8 cellular contexts compared by ENCODE assay signal in genomic region chr20:35600176-35600995, GRCh38. TPM values are rescaled to one million over a fixed set of nuclear protein-coding genes. Genes with fewer than 3 reads are reported as not detected.
DNase-seq lines count a peak whose midpoint lies in the region; ATAC-seq and TF ChIP-seq lines count a peak whose summit lies in the region.

No MANE protein-coding gene starts in this region.

- no TSS peak for BruUV-seq in A673 (replicated peaks; lab: Mats Ljungman, UMichigan)

- WGBS in esophagus muscularis mucosa, result 39% methylated on average over 23 of the region's 34 CpGs
- 22 to 38% (median 29%) methylated on average over 14 to 34 of the region's 34 CpGs for WGBS in adrenal gland, 4 donors

- no peak for ATAC-seq in GM18498 (IDR thresholded peaks at IDR 0.05; ENCODE audit: unreplicated experiment)

- H3K4me1 ChIP-seq in A673 (ENCODE audit: insufficient read depth, low read length, poor library complexity, severe bottlenecking), result peaks cover 11% of the 10 kb centered on the region
- peaks cover 30% of the 10 kb centered on the region for H3K4me1 ChIP-seq in NT2/D1 (ENCODE audit: insufficient read depth, insufficient read length)
- H3K4me1 ChIP-seq in esophagus muscularis mucosa, result peaks cover 16 to 24% (median 20%) of the 10 kb centered on the region in 4 donors
- H3K4me1 ChIP-seq in neutrophil (ENCODE audit: control insufficient read depth in 1 of 2, insufficient read depth in 1 of 2, low read depth in 1 of 2, low read length in 1 of 2), result peaks cover 16 to 17% of the 10 kb centered on the region in 2 experiments
- peaks cover 15 to 17% of the 10 kb centered on the region in 2 donors for H3K4me1 ChIP-seq in adrenal gland (replicated peaks in 1 of 2)

- CTCF ChIA-PET in A673 (lab: Charles Lee), result no interaction called here

- DNase-seq in A673 (ENCODE audit: low spot score), result no peak
- no peak for DNase-seq in NT2/D1 (ENCODE audit: low read depth, low spot score)
- no peak for DNase-seq in esophagus muscularis mucosa (ENCODE audit: extremely low spot score)
- DNase-seq in head of caudate nucleus, result no peak
- DNase-seq in glomerular visceral epithelial cell (ENCODE audit: extremely low spot score), result no peak
- DNase-seq in adrenal gland, result no peak

- peak overlapping the region; percentile 84 for H3K9ac ChIP-seq in NT2/D1 (ENCODE audit: insufficient read length, low read depth)

- H3K9me3 ChIP-seq in A673 (ENCODE audit: low read depth, low read length, poor library complexity, severe bottlenecking) (no peaks in the 10 kb centered on the region), NT2/D1 (ENCODE audit: insufficient read depth, low read length) (no peaks in the 10 kb centered on the region), esophagus muscularis mucosa (no peaks in the 10 kb centered on the region), neutrophil (no peaks in the 10 kb centered on the region), adrenal gland (replicated peaks in 1 of 3) (no peaks in the 10 kb centered on the region)

- POLR2A ChIA-PET in A673 (lab: Charles Lee; ENCODE audit: low non-redundant PET), result interaction anchor here (0.5 kb wide), 1 partner anchor 973 kb away, joined by 13 read pairs; the partner anchor contains the start of gene TGIF2

- peak overlapping the region; percentile 42 for H3K4me3 ChIP-seq in A673 (ENCODE audit: low read depth, low read length, poor library complexity, severe bottlenecking)
- H3K4me3 ChIP-seq in NT2/D1 (ENCODE audit: insufficient read length, low read depth), result peak overlapping the region; percentile 44
- H3K4me3 ChIP-seq in esophagus muscularis mucosa, result peak overlapping the region; percentile 57 to 68 (median 60)
- peak overlapping the region; percentile 57 to 60 for H3K4me3 ChIP-seq in neutrophil (ENCODE audit: low read depth in 1 of 2, low read length in 1 of 2)
- H3K4me3 ChIP-seq in adrenal gland, result peak overlapping the region in 2 of 4 donors; percentile 18 to 55

- H3K27me3 ChIP-seq in A673 (replicated peaks; ENCODE audit: insufficient read depth, low read depth, low read length, poor library complexity), result peaks cover 3% of the 10 kb centered on the region
- H3K27me3 ChIP-seq in NT2/D1 (ENCODE audit: insufficient read depth, insufficient read length), result peaks cover 44% of the 10 kb centered on the region
- H3K27me3 ChIP-seq in esophagus muscularis mucosa, result peaks cover 0 to 51% (median 7%) of the 10 kb centered on the region in 4 donors
- peaks cover 64% of the 10 kb centered on the region for H3K27me3 ChIP-seq in neutrophil
- H3K27me3 ChIP-seq in adrenal gland, result no peaks in the 10 kb centered on the region

- no peaks in the 10 kb centered on the region for H3K36me3 ChIP-seq in A673 (ENCODE audit: insufficient read depth, low read length, poor library complexity, severe bottlenecking)
- no peaks in the 10 kb centered on the region for H3K36me3 ChIP-seq in NT2/D1 (ENCODE audit: insufficient read depth, insufficient read length, low read length)
- no peaks in the 10 kb centered on the region for H3K36me3 ChIP-seq in esophagus muscularis mucosa
- H3K36me3 ChIP-seq in neutrophil, result no peaks in the 10 kb centered on the region
- H3K36me3 ChIP-seq in adrenal gland (replicated peaks in 1 of 2), result no peaks in the 10 kb centered on the region

- no peak for TF ChIP-seq CTCF in A673 (conservative IDR thresholded peaks at IDR 0.05; ENCODE audit: low read depth, low read length)
- no peak for TF ChIP-seq CTCF in esophagus muscularis mucosa (IDR thresholded peaks at IDR 0.05)
- TF ChIP-seq CTCF in neutrophil (IDR thresholded peaks at IDR 0.05), result no peak
- no peak for TF ChIP-seq CTCF in adrenal gland (IDR thresholded peaks at IDR 0.05)

- H3K27ac ChIP-seq in A673 (ENCODE audit: low read depth, low read length, poor library complexity, severe bottlenecking) (no peak overlapping the region), esophagus muscularis mucosa (replicated peaks in 1 of 4) (no peak overlapping the region), neutrophil (no peak overlapping the region), adrenal gland (no peak overlapping the region)

- TF ChIP-seq POLR2A in esophagus muscularis mucosa (IDR thresholded peaks at IDR 0.05; ENCODE audit: low read depth) (no peak), adrenal gland (IDR thresholded peaks at IDR 0.05) (no peak)

- TF ChIP-seq EP300 in esophagus muscularis mucosa (IDR thresholded peaks at IDR 0.05), result no peak

- intact Hi-C loops in A673 (cut with micrococcal nuclease; ENCODE audit: unreplicated experiment) (no loop called here), esophagus muscularis mucosa (cut with DNase I) (no loop called here), head of caudate nucleus (cut with DNase I) (no loop called here), adrenal gland (cut with DNase I) (no loop called here)

RNA-seq across cellular contexts. Expression of gene SPAG4, which starts 15.2 kb away (rescaled TPM):
- total RNA-seq in A673 (2021) (0.67 and 1.2 TPM in 2 replicates), esophagus muscularis mucosa (1 to 10 TPM; 2.6 to 5.0 (median 2.9) TPM), adrenal gland (10 to 100 TPM in 5 of 8 donors, 1 to 10 TPM in 3; 5.1 to 32.0 (median 12.9) TPM)
- 10 to 100 TPM in 2 of 3 donors, 1 to 10 TPM in 1; 2.7 to 15.4 (median 12.5) TPM for polyA plus RNA-seq in adrenal gland

RNA-seq across cellular contexts. Expression of gene ERGIC3, which starts 58.5 kb away (rescaled TPM):
- total RNA-seq in A673 (2021) (256 and 258 TPM in 2 replicates), esophagus muscularis mucosa (100 to 1,000 TPM; 125 to 184 (median 133) TPM), adrenal gland (100 to 1,000 TPM; 233 to 377 (median 271) TPM)
- 100 to 1,000 TPM; 217 to 351 (median 221) TPM for polyA plus RNA-seq in adrenal gland
